Comparison of ENCODE assay signal across 18 cellular contexts in genomic region chr6:69647726-69648125, GRCh38.
DNase-seq lines count a peak whose midpoint lies in the region; ATAC-seq and TF ChIP-seq lines count a peak whose summit lies in the region.
"Had no signal": no experiment of that assay in that cellular context is flagged by ENCODE, and none has a peak within 500 bp of the region (broad histone marks: within the 10 kb centered on the region; RNA-seq: fewer than 3 reads in every experiment).

No MANE protein-coding gene starts in this region.

- DNase-seq in AG04449 (ENCODE audit: low read depth, low spot score) (peak; percentile 7), brain microvascular endothelial cell (peak; percentile 5), lung (ENCODE audit: low spot score) (no peak), HT-29 (ENCODE audit: low spot score) (no peak), NCI-H446 (lab: John Stamatoyannopoulos, UW) (no peak), Caco-2 (no peak)
- DNase-seq: C1 segment of cervical spinal cord, GF-D8, H9, IMR-90, NCI-H1417 treated with DMSO at 0.1 percent for 48 hours, NCI-H2029 treated with DMSO at 0.1 percent for 48 hours, NCI-H82, OCI-M1, SHP77, SK-N-SH had no signal

- H3K4me3 Mint-ChIP-seq in Caco-2 (ENCODE audit: unreplicated experiment) = no peak overlapping the region
- H3K4me3 Mint-ChIP-seq: H9 had no signal

- ATAC-seq in GM18868 (IDR thresholded peaks at IDR 0.05; ENCODE audit: unreplicated experiment) (peak; percentile 58), lung (ENCODE audit: insufficient read depth, low FRiP score) (peak; percentile 34)
- ATAC-seq: A549 had no signal

- intact Hi-C loops in Caco-2 (cut with micrococcal nuclease; ENCODE audit: unreplicated experiment) = no loop called here

- 63 to 79% methylated on average over 2 of the region's 2 CpGs for WGBS in lung, 2 donors

- H3K27ac Mint-ChIP-seq in Caco-2 (ENCODE audit: unreplicated experiment) = no peak overlapping the region
- H3K27ac Mint-ChIP-seq: H9 had no signal

- H3K4me3 ChIP-seq in AG04449 (ENCODE audit: low read depth, low read length) (no peak overlapping the region), brain microvascular endothelial cell (ENCODE audit: low read depth, low read length) (no peak overlapping the region), lung (no peak overlapping the region), Caco-2 (ENCODE audit: low read depth, low read length) (no peak overlapping the region)
- H3K4me3 ChIP-seq: A549 had no signal

- no peaks in the 10 kb centered on the region for H3K9me3 Mint-ChIP-seq in Caco-2 (ENCODE audit: unreplicated experiment)

- H3K4me1 Mint-ChIP-seq in Caco-2 (ENCODE audit: low read depth, unreplicated experiment) = no peaks in the 10 kb centered on the region
- H3K4me1 Mint-ChIP-seq: H9 had no signal

- TF ChIP-seq CTCF in AG04449 (IDR thresholded peaks at IDR 0.05; ENCODE audit: insufficient read depth, low read length, missing control alignments) (no peak), brain microvascular endothelial cell (IDR thresholded peaks at IDR 0.05; ENCODE audit: low read depth, low read length, missing control alignments) (no peak), lung (IDR thresholded peaks at IDR 0.05; ENCODE audit: control extremely low read depth, extremely low read depth) (no peak), Caco-2 (IDR thresholded peaks at IDR 0.05; ENCODE audit: insufficient read depth in 1 of 2, low read depth in 1 of 2, low read length in 1 of 2, severe bottlenecking in 1 of 2, unreplicated experiment in 1 of 2) (no peak)

- CTCF ChIA-PET in AG04449 (lab: Yijun Ruan, JAX) (no interaction called here), Caco-2 (lab: Charles Lee) (no interaction called here)

- BruUV-seq in Caco-2 (replicated peaks; lab: Mats Ljungman, UMichigan) = no TSS peak

- POLR2A ChIA-PET in AG04449 (lab: Yijun Ruan, JAX) = no interaction called here
- POLR2A ChIA-PET in Caco-2 (lab: Charles Lee) = no interaction called here

- no peaks in the 10 kb centered on the region for H3K4me1 ChIP-seq in lung (ENCODE audit: control insufficient read depth in 2 of 2, insufficient read depth in 2 of 2, low read length in 2 of 2)
- no peaks in the 10 kb centered on the region for H3K4me1 ChIP-seq in Caco-2
- H3K4me1 ChIP-seq: A549 had no signal

- no peaks in the 10 kb centered on the region for H3K36me3 Mint-ChIP-seq in Caco-2 (ENCODE audit: insufficient read depth, unreplicated experiment)

- H3K9me3 ChIP-seq in lung (ENCODE audit: control insufficient read depth in 2 of 2, insufficient read depth in 1 of 2, low read length in 1 of 2) (peaks cover 0 to 2% of the 10 kb centered on the region in 2 donors), Caco-2 (no peaks in the 10 kb centered on the region)
- H3K9me3 ChIP-seq: A549, SK-N-SH had no signal

- H3K27ac ChIP-seq in brain microvascular endothelial cell = no peak overlapping the region
- no peak overlapping the region for H3K27ac ChIP-seq in lung (ENCODE audit: low read depth in 1 of 2, low read length in 1 of 2)
- H3K27ac ChIP-seq: A549 had no signal

- H3K27me3 ChIP-seq in brain microvascular endothelial cell (replicated peaks) (no peaks in the 10 kb centered on the region), lung (ENCODE audit: control insufficient read depth, insufficient read depth) (no peaks in the 10 kb centered on the region), Caco-2 (replicated peaks; ENCODE audit: control insufficient read depth, insufficient read depth, low read length) (no peaks in the 10 kb centered on the region)

- H3K36me3 ChIP-seq in brain microvascular endothelial cell (replicated peaks) = no peaks in the 10 kb centered on the region
- no peaks in the 10 kb centered on the region for H3K36me3 ChIP-seq in lung (ENCODE audit: control insufficient read depth in 2 of 2, insufficient read depth in 2 of 2, low read length in 2 of 2)
- no peaks in the 10 kb centered on the region for H3K36me3 ChIP-seq in Caco-2 (ENCODE audit: control insufficient read depth, insufficient read depth, low read length)

- in situ Hi-C loops in brain microvascular endothelial cell (cut with HindIII; ENCODE audit: low pct_ligation_motif_present, low sequenced_read_pairs) = no loop called here

- H3K27me3 Mint-ChIP-seq in Caco-2 (ENCODE audit: insufficient read depth, unreplicated experiment) = peaks cover 6% of the 10 kb centered on the region

Comparison
In these comparisons a context has a peak if more than half of its experiments do, and no peak if none do; other contexts are left out.
1. DNase-seq: peak in AG04449 (single experiment) and brain microvascular endothelial cell (single experiment); none in lung (single experiment), HT-29 (single experiment), NCI-H446 (0 of 2) and Caco-2 (0 of 2).